In genomic region chr10:77664018-77664417, GRCh38 we compare ENCODE assay signal across 21 cellular contexts. TPM values are rescaled to one million over a fixed set of nuclear protein-coding genes. Genes with fewer than 3 reads are reported as not detected.
"Had no signal": no experiment of that assay in that cellular context is flagged by ENCODE, and none has a peak within 500 bp of the region (broad histone marks: within the 10 kb centered on the region; RNA-seq: fewer than 3 reads in every experiment).

No MANE protein-coding gene starts in this region.

- DNase-seq: activated CD4-positive, alpha-beta T cell treated with anti-CD3 and anti-CD28 coated beads for 48 hours; activated CD4-positive, alpha-beta T cell treated with anti-CD3 and anti-CD28 coated beads, Interleukin-2, amount 50 U/mL, for 4 hours; activated CD8-positive, alpha-beta memory T cell treated with anti-CD3 and anti-CD28 coated beads, Interleukin-2, amount 50 U/mL, for 48 hours; activated CD8-positive, alpha-beta T cell treated with anti-CD3 and anti-CD28 coated beads, Interleukin-2, amount 10 ng/mL, durations not matched to agents 7 days and 5 days; activated effector memory CD4-positive, alpha-beta T cell treated with Interleukin-2 at 50 U/mL for 16 hours; activated naive CD4-positive, alpha-beta T cell treated with anti-CD3 and anti-CD28 coated beads for 36 hours; activated T-cell treated with anti-CD3 and anti-CD28 coated beads, Interleukin-2, amount 50 U/mL, for 1 hour; central memory CD4-positive, alpha-beta T cell; MV-4-11; NCI-H1417 treated with DMSO at 0.1 percent for 48 hours; NCI-H1694; NCI-H446; NCI-H524; NCI-H748 treated with DMSO at 0.1 percent for 48 hours; PC-9; SHP77 treated with DMSO at 0.1 percent for 48 hours had no signal

- H3K4me3 Mint-ChIP-seq: activated CD8-positive, alpha-beta T cell treated with anti-CD3 and anti-CD28 coated beads, Interleukin-2, amount 10 ng/mL, durations not matched to agents 7 days and 5 days; activated naive CD4-positive, alpha-beta T cell treated with anti-CD3 and anti-CD28 coated beads for 36 hours; activated naive CD8-positive, alpha-beta T cell; activated T-helper 1 cell treated with anti-CD3 and anti-CD28 coated beads, Interleukin-12 subunit alpha, Interleukin-12 subunit beta, Interleukin-2, Interleukin-4 antibody, amounts not matched to agents 30 ng/mL and 10 ng/mL and 1 ng/mL, durations not matched to agents 14 hours and 24 hours and 36 hours; T-helper 1 cell treated with Interleukin-12 subunit alpha and Interleukin-12 subunit beta and Interleukin-4 antibody, amounts not matched to agents 30 μg/mL and 1 μg/mL, for 36 hours had no signal

- ATAC-seq: activated CD4-positive, CD25-positive, alpha-beta regulatory T cell treated with anti-CD3 and anti-CD28 coated beads, Interleukin-2, amount 50 U/mL, for 24 hours; activated CD8-positive, alpha-beta T cell treated with anti-CD3 and anti-CD28 coated beads, Interleukin-2, amount 10 ng/mL, durations not matched to agents 7 days and 5 days had no signal

- H3K36me3 Mint-ChIP-seq: activated naive CD8-positive, alpha-beta T cell had no signal

- H3K27ac Mint-ChIP-seq: activated CD8-positive, alpha-beta T cell treated with anti-CD3 and anti-CD28 coated beads, Interleukin-2, amount 10 ng/mL, durations not matched to agents 7 days and 5 days; activated naive CD4-positive, alpha-beta T cell treated with anti-CD3 and anti-CD28 coated beads for 36 hours; activated naive CD8-positive, alpha-beta T cell; activated T-helper 1 cell treated with anti-CD3 and anti-CD28 coated beads, Interleukin-12 subunit alpha, Interleukin-12 subunit beta, Interleukin-2, Interleukin-4 antibody, amounts not matched to agents 30 ng/mL and 10 ng/mL and 1 ng/mL, durations not matched to agents 14 hours and 24 hours and 36 hours; T-helper 1 cell treated with Interleukin-12 subunit alpha and Interleukin-12 subunit beta and Interleukin-4 antibody, amounts not matched to agents 30 μg/mL and 1 μg/mL, for 36 hours had no signal

RNA-seq across cellular contexts. Expression of gene KCNMA1, which starts 26.4 kb away (rescaled TPM):
- total RNA-seq: activated naive CD4-positive, alpha-beta T cell treated with anti-CD3 and anti-CD28 coated beads for 36 hours; activated T-helper 1 cell treated with anti-CD3 and anti-CD28 coated beads, Interleukin-12 subunit alpha, Interleukin-12 subunit beta, Interleukin-2, Interleukin-4 antibody, amounts not matched to agents 30 ng/mL and 10 ng/mL and 1 ng/mL, durations not matched to agents 14 hours and 24 hours and 36 hours; SK-MEL-5 had no signal
